Comparison of ENCODE assay signal across 13 cellular contexts in the genomic region with DNA sequence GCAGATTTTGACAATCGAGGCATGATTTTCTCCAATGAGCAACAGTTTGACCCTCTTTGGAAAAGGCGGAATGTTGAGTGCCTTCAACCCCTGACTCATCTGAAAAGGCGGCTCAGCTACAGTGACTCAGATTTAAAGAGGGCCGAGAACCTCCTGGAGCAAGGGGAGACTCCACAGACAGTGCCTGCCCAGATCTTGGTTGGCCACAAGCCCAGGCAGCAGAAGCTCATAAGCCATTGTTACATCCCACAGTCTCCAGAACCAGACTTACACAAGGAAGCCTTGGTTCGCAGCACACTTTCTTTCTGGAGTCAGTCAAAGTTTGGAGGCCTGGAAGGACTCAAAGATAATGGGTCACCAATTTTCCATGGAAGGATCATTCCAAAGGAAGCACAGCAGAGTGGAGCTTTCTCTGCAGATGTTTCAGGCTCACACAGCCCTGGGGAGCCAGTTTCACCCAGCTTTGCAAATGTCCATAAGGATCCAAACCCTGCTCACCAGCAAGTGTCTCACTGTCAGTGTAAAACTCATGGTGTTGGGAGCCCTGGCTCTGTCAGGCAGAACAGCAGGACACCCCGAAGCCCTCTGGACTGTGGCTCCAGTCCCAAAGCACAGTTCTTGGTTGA. TPM values are rescaled to one million over a fixed set of nuclear protein-coding genes. Genes with fewer than 3 reads are reported as not detected.
DNase-seq lines count a peak whose midpoint lies in the region; ATAC-seq and TF ChIP-seq lines count a peak whose summit lies in the region.
"Had no signal": no experiment of that assay in that cellular context is flagged by ENCODE, and none has a peak within 500 bp of the region (broad histone marks: within the 10 kb centered on the region; RNA-seq: fewer than 3 reads in every experiment).

No MANE protein-coding gene starts in this region.

- in situ Hi-C loops in astrocyte of the cerebellum (cut with HindIII; ENCODE audit: low sequenced_read_pairs): no loop called here

- no peak for TF ChIP-seq CTCF in astrocyte of the cerebellum (IDR thresholded peaks at IDR 0.05; ENCODE audit: low read depth, low read length, missing control alignments)

- ATAC-seq in HG03460 (IDR thresholded peaks at IDR 0.05; ENCODE audit: unreplicated experiment): no peak
- ATAC-seq in HG02610 (IDR thresholded peaks at IDR 0.05; ENCODE audit: unreplicated experiment): no peak

- DNase-seq in A172 (ENCODE audit: low spot score) (peak; percentile 84), HK-2 (ENCODE audit: unreplicated experiment) (peak; percentile 37), astrocyte of the cerebellum (ENCODE audit: low read depth) (peak; percentile 82), glomerular visceral epithelial cell (ENCODE audit: extremely low spot score) (peak; percentile 78), COLO668 (lab: John Stamatoyannopoulos, UW; ENCODE audit: unreplicated experiment) (no peak), ecto neural progenitor cell (ENCODE audit: low spot score) (no peak)
- DNase-seq: activated CD4-positive, alpha-beta T cell treated with anti-CD3 and anti-CD28 coated beads for 48 hours; activated effector memory CD4-positive, alpha-beta T cell treated with anti-CD3 and anti-CD28 coated beads, Interleukin-2, amount 50 U/mL, for 16 hours; GF-D8; H7; NCI-H69 had no signal

- no peak overlapping the region for H3K4me3 ChIP-seq in astrocyte of the cerebellum (ENCODE audit: low read depth, low read length)

RNA-seq across cellular contexts. Expression of a gene that starts 13.6 kb away (rescaled TPM):
- total RNA-seq in A172 (2014; rRNA removed; shearing (Covaris generic)): 11.5 and 12.4 TPM in 2 replicates

Comparison
In these comparisons a context has a peak if more than half of its experiments do, and no peak if none do; other contexts are left out.
1. DNase-seq: peak in A172 (single experiment), HK-2 (single experiment), astrocyte of the cerebellum (single experiment) and glomerular visceral epithelial cell (single experiment); none in COLO668 (single experiment) and ecto neural progenitor cell (single experiment).